In genomic region chr14:93007225-93007997, GRCh38 we compare ENCODE assay signal across 9 cellular contexts.
DNase-seq lines count a peak whose midpoint lies in the region; ATAC-seq, FAIRE-seq and TF ChIP-seq lines count a peak whose summit lies in the region.
"Had no signal": no experiment of that assay in that cellular context is flagged by ENCODE, and none has a peak within 500 bp of the region (broad histone marks: within the 10 kb centered on the region; RNA-seq: fewer than 3 reads in every experiment).

No MANE protein-coding gene starts in this region.

- no peak overlapping the region for H3K4me3 Mint-ChIP-seq in CD4-positive, alpha-beta T cell
- H3K4me3 Mint-ChIP-seq: T-helper 1 cell treated with Interleukin-12 subunit alpha and Interleukin-12 subunit beta and Interleukin-4 antibody, amounts not matched to agents 30 μg/mL and 1 μg/mL, for 36 hours had no signal

- peak; percentile 31 for FAIRE-seq in GM12891 (lab: Jason Lieb, UNC)

- H3K27ac ChIP-seq in esophagus squamous epithelium (peak overlapping the region in 3 of 4 donors; percentile 46 to 68 (median 65)), psoas muscle (no peak overlapping the region)
- no peak overlapping the region for H3K27ac ChIP-seq in CD4-positive, alpha-beta T cell (ENCODE audit: low read depth, low read length)

- H3K27me3 ChIP-seq in esophagus squamous epithelium (no peaks in the 10 kb centered on the region), psoas muscle (ENCODE audit: insufficient read depth in 3 of 3, low read length in 2 of 3) (no peaks in the 10 kb centered on the region)
- no peaks in the 10 kb centered on the region for H3K27me3 ChIP-seq in CD4-positive, alpha-beta T cell (ENCODE audit: control insufficient read depth, insufficient read depth, low read length)

- 60 to 64% methylated on average over 5 to 9 of the region's 15 CpGs for WGBS in esophagus squamous epithelium, 2 donors
- WGBS in psoas muscle, 3 donors, result 46 to 55% (median 50%) methylated on average over 15 of the region's 15 CpGs

- H3K4me1 ChIP-seq in esophagus squamous epithelium (peaks cover 45 to 99% (median 53%) of the 10 kb centered on the region in 3 donors), psoas muscle (peaks cover 39% of the 10 kb centered on the region)

- TF ChIP-seq CTCF in esophagus squamous epithelium (IDR thresholded peaks at IDR 0.05) (no peak), psoas muscle (IDR thresholded peaks at IDR 0.05) (no peak)
- no peak for TF ChIP-seq CTCF in CD4-positive, alpha-beta T cell (IDR thresholded peaks at IDR 0.05)

- intact Hi-C loops in esophagus squamous epithelium (cut with DNase I), result no loop called here
- intact Hi-C loops in psoas muscle (cut with DNase I), result no loop called here
- intact Hi-C loops in CD4-positive, alpha-beta T cell (cut with DNase I, micrococcal nuclease), result no loop called here

- no peaks in the 10 kb centered on the region for H3K36me3 Mint-ChIP-seq in CD4-positive, alpha-beta T cell (ENCODE audit: low read depth)

- H3K9me3 ChIP-seq in esophagus squamous epithelium (no peaks in the 10 kb centered on the region), psoas muscle (no peaks in the 10 kb centered on the region)
- H3K9me3 ChIP-seq in CD4-positive, alpha-beta T cell (ENCODE audit: control insufficient read depth, low read length), result no peaks in the 10 kb centered on the region

- no peak overlapping the region for H3K27ac Mint-ChIP-seq in CD4-positive, alpha-beta T cell

- H3K36me3 ChIP-seq in esophagus squamous epithelium, result no peaks in the 10 kb centered on the region
- no peaks in the 10 kb centered on the region for H3K36me3 ChIP-seq in psoas muscle (ENCODE audit: insufficient read depth in 1 of 2, low read depth in 1 of 2)

- no peak for TF ChIP-seq POLR2A in GM12891 (IDR thresholded peaks at IDR 0.05; ENCODE audit: low read depth, low read length)
- TF ChIP-seq POLR2A in esophagus squamous epithelium (IDR thresholded peaks at IDR 0.05), result no peak

- ATAC-seq in psoas muscle, result peak; percentile 59 to 82 (median 73)
- ATAC-seq in HG02623 (IDR thresholded peaks at IDR 0.05; ENCODE audit: unreplicated experiment), result no peak
- ATAC-seq in CD4-positive, alpha-beta T cell (ENCODE audit: poor library complexity), result no peak

- peak; percentile 43 for DNase-seq in GM12891 (ENCODE audit: insufficient read length, low spot score)
- DNase-seq in NOMO-1 treated with DMSO at 0.1 percent for 48 hours (lab: John Stamatoyannopoulos, UW; ENCODE audit: unreplicated experiment), result peak; percentile 83
- DNase-seq in esophagus squamous epithelium (lab: John Stamatoyannopoulos, UW), result no peak
- peak; percentile 65 to 66 for DNase-seq in psoas muscle
- DNase-seq in NCI-H1048 (lab: John Stamatoyannopoulos, UW), result no peak
- no peak for DNase-seq in superior temporal gyrus (ENCODE audit: extremely low spot score)
- no peak for DNase-seq in CD4-positive, alpha-beta T cell

- CTCF ChIA-PET in CD4-positive, alpha-beta T cell (lab: Charles Lee), result no interaction called here

- H3K27me3 Mint-ChIP-seq in CD4-positive, alpha-beta T cell, result no peaks in the 10 kb centered on the region

- no peaks in the 10 kb centered on the region for H3K9me3 Mint-ChIP-seq in CD4-positive, alpha-beta T cell
- H3K9me3 Mint-ChIP-seq: T-helper 1 cell treated with Interleukin-12 subunit alpha and Interleukin-12 subunit beta and Interleukin-4 antibody, amounts not matched to agents 30 μg/mL and 1 μg/mL, for 36 hours had no signal

- POLR2A ChIA-PET in CD4-positive, alpha-beta T cell (lab: Charles Lee), result no interaction called here

- peaks cover 4% of the 10 kb centered on the region for H3K4me1 Mint-ChIP-seq in CD4-positive, alpha-beta T cell (ENCODE audit: low read depth)

- H3K4me3 ChIP-seq in esophagus squamous epithelium (no peak overlapping the region), psoas muscle (no peak overlapping the region)

TF ChIP-seq in GM12891, 5 proteins besides CTCF, POLR2A, EP300 and RAD21:
- TF ChIP-seq TAF1 (IDR thresholded peaks at IDR 0.05; ENCODE audit: low read depth, low read length) (no peak), POLR2AphosphoS5 (IDR thresholded peaks at IDR 0.05; ENCODE audit: low read depth, low read length) (no peak), POU2F2 (IDR thresholded peaks at IDR 0.05; ENCODE audit: low read depth, low read length) (no peak), PAX5 (IDR thresholded peaks at IDR 0.05; ENCODE audit: insufficient read depth, low read length, severe bottlenecking) (no peak), SPI1 (IDR thresholded peaks at IDR 0.05; ENCODE audit: low read depth, low read length) (no peak)
TF ChIP-seq in GM12891: peak in this region for 0.

Comparison
In these comparisons a context has a peak if more than half of its experiments do, and no peak if none do; other contexts are left out.
1. DNase-seq: peak in GM12891 (single experiment), NOMO-1 treated with DMSO at 0.1 percent for 48 hours (single experiment) and psoas muscle (2 of 2); none in esophagus squamous epithelium (single experiment), NCI-H1048 (single experiment), superior temporal gyrus (single experiment) and CD4-positive, alpha-beta T cell (0 of 10).
2. H3K27ac ChIP-seq: peak in esophagus squamous epithelium (3 of 4); none in psoas muscle (single experiment) and CD4-positive, alpha-beta T cell (single experiment).
3. ATAC-seq: peak in psoas muscle (4 of 4); none in HG02623 (single experiment) and CD4-positive, alpha-beta T cell (single experiment).